In the genomic region with DNA sequence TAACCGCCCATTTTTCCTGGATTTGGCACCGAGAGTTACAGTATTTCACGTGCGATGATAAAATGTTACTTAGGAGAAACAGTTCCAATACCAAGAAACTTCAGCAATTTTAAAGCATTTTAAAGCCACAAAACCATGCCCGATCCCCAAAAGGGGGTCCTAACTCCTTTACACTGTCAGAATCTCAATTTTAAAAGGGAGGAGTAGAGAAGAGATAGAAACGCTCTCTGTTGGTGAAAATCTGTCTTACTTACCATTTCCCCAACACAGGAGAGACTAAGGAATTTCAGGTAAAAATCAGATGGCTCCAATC, we compare ENCODE assay signal across 8 cellular contexts. TPM values are rescaled to one million over a fixed set of nuclear protein-coding genes. Genes with fewer than 3 reads are reported as not detected.
DNase-seq lines count a peak whose midpoint lies in the region; ATAC-seq and TF ChIP-seq lines count a peak whose summit lies in the region.

No MANE protein-coding gene starts in this region.

- no peak for ATAC-seq in HG03571 (IDR thresholded peaks at IDR 0.05; ENCODE audit: unreplicated experiment)

- H3K9ac ChIP-seq in OCI-LY3 (ENCODE audit: low read length): peak overlapping the region; percentile 88

- no peaks in the 10 kb centered on the region for H4K20me1 ChIP-seq in OCI-LY3 (ENCODE audit: insufficient read depth, low read length)

- peak overlapping the region; percentile 99 to 100 (median 100) for H3K27ac Mint-ChIP-seq in CD8-positive, alpha-beta memory T cell
- H3K27ac Mint-ChIP-seq in endothelial cell (ENCODE audit: unreplicated experiment): peak overlapping the region; percentile 99

- DNase-seq in CD8-positive, alpha-beta memory T cell: no peak
- DNase-seq in endothelial cell (ENCODE audit: low spot score) (no peak), C1 segment of cervical spinal cord (lab: John Stamatoyannopoulos, UW) (no peak), NCI-H187 treated with DMSO at 0.1 percent for 48 hours (lab: John Stamatoyannopoulos, UW) (no peak), NCI-H2081 (lab: John Stamatoyannopoulos, UW) (no peak)

- H2AFZ ChIP-seq in OCI-LY3 (ENCODE audit: low read depth, low read length): peak overlapping the region; percentile 77

- H3K27ac ChIP-seq in CD8-positive, alpha-beta memory T cell (ENCODE audit: low read depth, low read length): peak overlapping the region; percentile 100
- H3K27ac ChIP-seq in OCI-LY3 (ENCODE audit: low read length) (peak overlapping the region; percentile 90), neutrophil (peak overlapping the region; percentile 97)

- H3K4me3 ChIP-seq in CD8-positive, alpha-beta memory T cell (ENCODE audit: low read length): peak overlapping the region; percentile 87
- H3K4me3 ChIP-seq in OCI-LY3 (ENCODE audit: low read length) (peak overlapping the region; percentile 95), neutrophil (ENCODE audit: low read depth in 1 of 2, low read length in 1 of 2) (peak overlapping the region; percentile 84 to 97)

- peak overlapping the region; percentile 91 for H3K4me2 ChIP-seq in OCI-LY3 (ENCODE audit: low read length)

- no peak for TF ChIP-seq CTCF in OCI-LY3 (IDR thresholded peaks at IDR 0.05; ENCODE audit: low read depth, low read length)
- no peak for TF ChIP-seq CTCF in endothelial cell (IDR thresholded peaks at IDR 0.05; ENCODE audit: unreplicated experiment)
- no peak for TF ChIP-seq CTCF in neutrophil (IDR thresholded peaks at IDR 0.05)

- H3K9me3 Mint-ChIP-seq in CD8-positive, alpha-beta memory T cell: no peaks in the 10 kb centered on the region
- H3K9me3 Mint-ChIP-seq in endothelial cell (ENCODE audit: unreplicated experiment): no peaks in the 10 kb centered on the region

- H3K4me1 Mint-ChIP-seq in CD8-positive, alpha-beta memory T cell: peaks cover 67 to 79% (median 74%) of the 10 kb centered on the region in 3 donors
- H3K4me1 Mint-ChIP-seq in endothelial cell (ENCODE audit: unreplicated experiment): peaks cover 48% of the 10 kb centered on the region

- H3K79me2 ChIP-seq in OCI-LY3 (ENCODE audit: low read length): peaks cover 54% of the 10 kb centered on the region

- POLR2A ChIA-PET in CD8-positive, alpha-beta memory T cell (lab: Charles Lee): interaction anchor here (0.5 to 1.1 kb wide), 3 partner anchors 24 to 286 kb away, joined by 3 to 6 read pairs (median 3); partner anchors contain the start of gene SLC16A13

- peaks cover 0 to 56% (median 3%) of the 10 kb centered on the region in 3 donors for H3K36me3 Mint-ChIP-seq in CD8-positive, alpha-beta memory T cell
- peaks cover 24% of the 10 kb centered on the region for H3K36me3 Mint-ChIP-seq in endothelial cell (ENCODE audit: low read depth, unreplicated experiment)

- peaks cover 55% of the 10 kb centered on the region for H3K4me1 ChIP-seq in CD8-positive, alpha-beta memory T cell (ENCODE audit: insufficient read depth, low read length)
- peaks cover 15% of the 10 kb centered on the region for H3K4me1 ChIP-seq in OCI-LY3 (ENCODE audit: low read length)
- H3K4me1 ChIP-seq in neutrophil (ENCODE audit: control insufficient read depth in 1 of 2, insufficient read depth in 1 of 2, low read depth in 1 of 2, low read length in 1 of 2): peaks cover 36 to 49% of the 10 kb centered on the region in 2 experiments

- H3K27me3 Mint-ChIP-seq in CD8-positive, alpha-beta memory T cell: peaks cover 0 to 1% of the 10 kb centered on the region in 2 donors
- H3K27me3 Mint-ChIP-seq in endothelial cell (ENCODE audit: unreplicated experiment): peaks cover 14% of the 10 kb centered on the region

- peak overlapping the region; percentile 93 to 98 (median 98) for H3K4me3 Mint-ChIP-seq in CD8-positive, alpha-beta memory T cell
- H3K4me3 Mint-ChIP-seq in endothelial cell (ENCODE audit: unreplicated experiment): peak overlapping the region; percentile 98

- H3K27me3 ChIP-seq in CD8-positive, alpha-beta memory T cell (ENCODE audit: insufficient read depth, low read length, poor library complexity, severe bottlenecking): no peaks in the 10 kb centered on the region
- H3K27me3 ChIP-seq in OCI-LY3 (ENCODE audit: low read depth, low read length) (no peaks in the 10 kb centered on the region), neutrophil (no peaks in the 10 kb centered on the region)

- CTCF ChIA-PET in CD8-positive, alpha-beta memory T cell (lab: Charles Lee): interaction anchor here (1.1 to 2.9 kb wide), 5 partner anchors 10 to 101 kb away, joined by 3 to 9 read pairs (median 5); no protein-coding TSS in a partner anchor

- no peaks in the 10 kb centered on the region for H3K9me3 ChIP-seq in CD8-positive, alpha-beta memory T cell (ENCODE audit: low read length)
- H3K9me3 ChIP-seq in OCI-LY3 (ENCODE audit: insufficient read depth, low read length): no peaks in the 10 kb centered on the region
- no peaks in the 10 kb centered on the region for H3K9me3 ChIP-seq in neutrophil

- H3K36me3 ChIP-seq in CD8-positive, alpha-beta memory T cell (ENCODE audit: insufficient read depth, low read length): no peaks in the 10 kb centered on the region
- H3K36me3 ChIP-seq in OCI-LY3 (replicated peaks; ENCODE audit: low read depth, low read length) (peaks cover 3% of the 10 kb centered on the region), neutrophil (peaks cover 31% of the 10 kb centered on the region)

RNA-seq across cellular contexts. Expression of gene RNASEK, which starts 0.5 kb away (rescaled TPM):
- 100 to 1,000 TPM; 160 to 169 TPM for total RNA-seq in CD8-positive, alpha-beta memory T cell
- polyA plus RNA-seq in CD8-positive, alpha-beta memory T cell: 795 TPM
- 249 TPM for total RNA-seq in endothelial cell (ENCODE audit: unreplicated experiment)

RNA-seq across cellular contexts. Expression of gene BCL6B, which starts 11.0 kb away (rescaled TPM):
- under 1 TPM; 0.24 to 0.59 TPM for total RNA-seq in CD8-positive, alpha-beta memory T cell
- 0.09 TPM for polyA plus RNA-seq in CD8-positive, alpha-beta memory T cell
- total RNA-seq in endothelial cell (ENCODE audit: unreplicated experiment): 271 TPM

RNA-seq across cellular contexts. Expression of gene ALOX12, which starts 16.0 kb away (rescaled TPM):
- not detected for total RNA-seq in CD8-positive, alpha-beta memory T cell
- 0.47 TPM for polyA plus RNA-seq in CD8-positive, alpha-beta memory T cell
- not detected for total RNA-seq in endothelial cell (ENCODE audit: unreplicated experiment)

RNA-seq across cellular contexts. Expression of gene SLC16A13, which starts 23.9 kb away (rescaled TPM):
- 1 to 10 TPM; 7.7 to 8.1 TPM for total RNA-seq in CD8-positive, alpha-beta memory T cell
- 1.4 TPM for polyA plus RNA-seq in CD8-positive, alpha-beta memory T cell
- total RNA-seq in endothelial cell (ENCODE audit: unreplicated experiment): 25.8 TPM

RNA-seq across cellular contexts. Expression of gene SLC16A11, which starts 32.0 kb away (rescaled TPM):
- 1 to 10 TPM; 1.3 to 1.8 TPM for total RNA-seq in CD8-positive, alpha-beta memory T cell
- 1.6 TPM for polyA plus RNA-seq in CD8-positive, alpha-beta memory T cell
- total RNA-seq in endothelial cell (ENCODE audit: unreplicated experiment): 0.33 TPM

Comparison
In these comparisons a context has a peak if more than half of its experiments do, and no peak if none do; other contexts are left out.
1. RNA of gene BCL6B, which starts 11.0 kb away (total RNA-seq): 271 TPM in endothelial cell (single experiment); 0.24 to 0.59 TPM in CD8-positive, alpha-beta memory T cell; every median in the first group is over 100 times any median in the second.
2. Peak in every context shown above with its lines, with median percentiles within 50 percentile points of each other: H3K27ac ChIP-seq and H3K4me3 ChIP-seq.